Comparison of ENCODE assay signal across 13 cellular contexts in genomic region chr21:45801129-45801735, GRCh38.
"Had no signal": no experiment of that assay in that cellular context is flagged by ENCODE, and none has a peak within 500 bp of the region (broad histone marks: within the 10 kb centered on the region; RNA-seq: fewer than 3 reads in every experiment).

No MANE protein-coding gene starts in this region.

- H3K27ac Mint-ChIP-seq: dendritic cell treated with granulocyte-macrophage colony-stimulating factor and Interleukin-4, amounts not matched to agents 40 ng/mL and 50 ng/mL, for 4 days had no signal

- ATAC-seq: foreskin keratinocyte; left lobe of liver; mucosa of descending colon; naive thymus-derived CD8-positive, alpha-beta T cell; stimulated activated naive CD8-positive, alpha-beta T cell treated with anti-CD3 and anti-CD28 coated beads, Interleukin-15, Interleukin-2, amounts not matched to agents 100 U/mL and 50 U/mL, for 24 hours had no signal

- H3K9me3 ChIP-seq: mucosa of descending colon, right atrium auricular region, sigmoid colon, tibial artery, upper lobe of right lung had no signal

- H3K36me3 ChIP-seq: right atrium auricular region, sigmoid colon, tibial artery, upper lobe of right lung had no signal

- H3K4me1 ChIP-seq: foreskin keratinocyte, right atrium auricular region, sigmoid colon, tibial artery, upper lobe of right lung had no signal

- DNase-seq: foreskin keratinocyte; hippocampal formation; islet precursor cell; mucosa of descending colon; naive thymus-derived CD8-positive, alpha-beta T cell; sigmoid colon; stimulated activated naive CD8-positive, alpha-beta T cell treated with anti-CD3 and anti-CD28 coated beads, Interleukin-15, Interleukin-2, amounts not matched to agents 100 U/mL and 50 U/mL, for 24 hours; upper lobe of right lung had no signal

- H3K27me3 ChIP-seq: foreskin keratinocyte, right atrium auricular region, sigmoid colon, upper lobe of right lung had no signal

- H3K4me3 Mint-ChIP-seq: dendritic cell treated with granulocyte-macrophage colony-stimulating factor and Interleukin-4, amounts not matched to agents 40 ng/mL and 50 ng/mL, for 4 days; naive thymus-derived CD8-positive, alpha-beta T cell had no signal

- H3K36me3 Mint-ChIP-seq: naive thymus-derived CD8-positive, alpha-beta T cell had no signal

- H3K27ac ChIP-seq: foreskin keratinocyte, right atrium auricular region, sigmoid colon, skin epidermis, tibial artery, upper lobe of right lung had no signal

- H3K4me1 Mint-ChIP-seq: naive thymus-derived CD8-positive, alpha-beta T cell had no signal

- H3K27me3 Mint-ChIP-seq: dendritic cell treated with granulocyte-macrophage colony-stimulating factor and Interleukin-4, amounts not matched to agents 40 ng/mL and 50 ng/mL, for 4 days; naive thymus-derived CD8-positive, alpha-beta T cell had no signal

- H3K4me3 ChIP-seq: mucosa of descending colon, right atrium auricular region, sigmoid colon, skin epidermis, tibial artery, upper lobe of right lung had no signal

- H3K9me3 Mint-ChIP-seq: dendritic cell treated with granulocyte-macrophage colony-stimulating factor and Interleukin-4, amounts not matched to agents 40 ng/mL and 50 ng/mL, for 4 days; naive thymus-derived CD8-positive, alpha-beta T cell had no signal
